Comparison of ENCODE assay signal across 1 cellular context in genomic region chr16:31532120-31532519, GRCh38.
A peak's percentile ranks its signal among the peaks of the same experiment; 100 is the strongest.
TF ChIP-seq lines count a peak whose summit lies in the region.

No MANE protein-coding gene starts in this region.

TF ChIP-seq in HepG2, 621 proteins besides CTCF, POLR2A, EP300 and RAD21:
- TF ChIP-seq HNF4A (CRISPR knock-in tag; IDR thresholded peaks at IDR 0.05) (peak; percentile 59), ZFP36 (IDR thresholded peaks at IDR 0.05; ENCODE audit: borderline replicate concordance, low read depth, low read length, partially characterized antibody) (no peak), CREBL2 (CRISPR knock-in tag; IDR thresholded peaks at IDR 0.05; ENCODE audit: borderline replicate concordance) (no peak), ZMYM3 (CRISPR knock-in tag; IDR thresholded peaks at IDR 0.05) (0 out of 2 replicates have a peak, but pooled peaks have one; percentile 27), HNF4G (IDR thresholded peaks at IDR 0.05; ENCODE audit: borderline replicate concordance, low read depth, low read length) (peak; percentile 17; the same call in 1 of the 2 replicates), HNF4G (CRISPR knock-in tag; IDR thresholded peaks at IDR 0.05; ENCODE audit: borderline replicate concordance, low read depth) (no peak), ZNF121 (CRISPR knock-in tag; IDR thresholded peaks at IDR 0.05) (peak; percentile 28; the same call in 1 of the 2 replicates), PAF1 (CRISPR knock-in tag; IDR thresholded peaks at IDR 0.05) (no peak), ZNF382 (CRISPR knock-in tag; IDR thresholded peaks at IDR 0.05; ENCODE audit: borderline replicate concordance) (no peak), NR2C2 (CRISPR knock-in tag; IDR thresholded peaks at IDR 0.05; ENCODE audit: borderline replicate concordance) (peak; percentile 76), NR2F6 (IDR thresholded peaks at IDR 0.05) (peak; percentile 54), NR2F6 (CRISPR knock-in tag; IDR thresholded peaks at IDR 0.05) (no peak), FUBP1 (CRISPR knock-in tag; IDR thresholded peaks at IDR 0.05; ENCODE audit: borderline replicate concordance) (no peak), ZUFSP (CRISPR knock-in tag; IDR thresholded peaks at IDR 0.05; ENCODE audit: borderline replicate concordance) (no peak), TCF7L2 (IDR thresholded peaks at IDR 0.05; ENCODE audit: low read depth, low read length) (no peak), RARA (CRISPR knock-in tag; IDR thresholded peaks at IDR 0.05) (peak; percentile 34; the same call in 1 of the 2 replicates)
